Comparison of ENCODE assay signal across 14 cellular contexts in genomic region chr17:59807892-59808509, GRCh38.
DNase-seq lines count a peak whose midpoint lies in the region; ATAC-seq and TF ChIP-seq lines count a peak whose summit lies in the region.
"Had no signal": no experiment of that assay in that cellular context is flagged by ENCODE, and none has a peak within 500 bp of the region (broad histone marks: within the 10 kb centered on the region; RNA-seq: fewer than 3 reads in every experiment).

No MANE protein-coding gene starts in this region.

- no peak for ATAC-seq in WTC11

- no peak for TF ChIP-seq EP300 in transverse colon (IDR thresholded peaks at IDR 0.05; ENCODE audit: low read depth)

- H3K9me3 Mint-ChIP-seq in MCF 10A (ENCODE audit: unreplicated experiment) (no peaks in the 10 kb centered on the region), WTC11 (no peaks in the 10 kb centered on the region), mesothelial cell of epicardium (no peaks in the 10 kb centered on the region)
- H3K9me3 Mint-ChIP-seq: H9 had no signal

- CTCF ChIA-PET in MCF 10A (lab: Yijun Ruan, JAX) = interaction anchor here (0.6 to 0.9 kb wide), 3 partner anchors 22 to 183 kb away, joined by 3 to 4 read pairs (median 3); no protein-coding TSS in a partner anchor
- CTCF ChIA-PET in WTC11 (lab: Charles Lee) = interaction anchor here (0.6 to 1.2 kb wide), 2 partner anchors 8 to 29 kb away, joined by 4 read pairs; no protein-coding TSS in a partner anchor

- H3K4me3 ChIP-seq in breast epithelium = peak overlapping the region in 1 of 3 donors; percentile 20
- no peak overlapping the region for H3K4me3 ChIP-seq in transverse colon

- H3K4me1 Mint-ChIP-seq in MCF 10A (ENCODE audit: insufficient read depth, unreplicated experiment) (peaks cover 6% of the 10 kb centered on the region), WTC11 (no peaks in the 10 kb centered on the region), mesothelial cell of epicardium (peaks cover 24% of the 10 kb centered on the region)
- H3K4me1 Mint-ChIP-seq: H9 had no signal

- H3K36me3 Mint-ChIP-seq in MCF 10A (ENCODE audit: insufficient read depth, unreplicated experiment) (peaks cover 20% of the 10 kb centered on the region), WTC11 (peaks cover 12% of the 10 kb centered on the region), mesothelial cell of epicardium (peaks cover 10% of the 10 kb centered on the region)

- no peak overlapping the region for H3K4me3 Mint-ChIP-seq in MCF 10A (ENCODE audit: unreplicated experiment)
- H3K4me3 Mint-ChIP-seq in WTC11 = no peak overlapping the region
- no peak overlapping the region for H3K4me3 Mint-ChIP-seq in mesothelial cell of epicardium
- H3K4me3 Mint-ChIP-seq: H9 had no signal

- POLR2A ChIA-PET in MCF 10A (lab: Yijun Ruan, JAX) (interaction anchor here (1.0 to 6.1 kb wide), 4 partner anchors 21 to 30 kb away, joined by 3 to 49 read pairs (median 9); no protein-coding TSS in a partner anchor), WTC11 (lab: Charles Lee) (interaction anchor here (0.6 kb wide), 2 partner anchors 30 to 74 kb away, joined by 3 to 6 read pairs; no protein-coding TSS in a partner anchor)

- no peaks in the 10 kb centered on the region for H3K27me3 ChIP-seq in breast epithelium
- H3K27me3 ChIP-seq in transverse colon = no peaks in the 10 kb centered on the region

- no peaks in the 10 kb centered on the region for H3K4me1 ChIP-seq in breast epithelium
- peaks cover 0 to 19% (median 3%) of the 10 kb centered on the region in 4 donors for H3K4me1 ChIP-seq in transverse colon

- BruUV-seq in MCF 10A (replicated peaks; lab: Mats Ljungman, UMichigan) = no TSS peak

- WGBS in transverse colon (ENCODE audit: low coverage in 1 of 2), 2 donors = 80 to 86% methylated on average over 4 of the region's 4 CpGs

- no peaks in the 10 kb centered on the region for H3K27me3 Mint-ChIP-seq in MCF 10A (ENCODE audit: insufficient read depth, unreplicated experiment)
- H3K27me3 Mint-ChIP-seq in WTC11 (ENCODE audit: low read depth) = no peaks in the 10 kb centered on the region
- no peaks in the 10 kb centered on the region for H3K27me3 Mint-ChIP-seq in mesothelial cell of epicardium (ENCODE audit: low read depth)

- intact Hi-C loops in breast epithelium (cut with DNase I; ENCODE audit: low total_unique reads) = no loop called here
- intact Hi-C loops in MCF 10A (cut with micrococcal nuclease) = no loop called here
- intact Hi-C loops in transverse colon (cut with DNase I; ENCODE audit: low total_unique reads) = no loop called here

- in situ Hi-C loops in transverse colon (cut with MboI; ENCODE audit: low pct_ligation_motif_present in 1 of 4, low pct_unique_long_range_greater_than_20kb in 1 of 4, low sequenced_read_pairs in 3 of 4) = no loop called here

- no peak overlapping the region for H3K27ac Mint-ChIP-seq in MCF 10A (ENCODE audit: low read depth, unreplicated experiment)
- H3K27ac Mint-ChIP-seq in WTC11 = peak overlapping the region; percentile 41
- H3K27ac Mint-ChIP-seq in mesothelial cell of epicardium = peak overlapping the region; percentile 47

- H3K9me3 ChIP-seq in breast epithelium (no peaks in the 10 kb centered on the region), transverse colon (no peaks in the 10 kb centered on the region)

- DNase-seq in breast epithelium (ENCODE audit: low spot score in 2 of 2) = no peak
- no peak for DNase-seq in MCF 10A (ENCODE audit: unreplicated experiment)
- no peak for DNase-seq in WTC11 (ENCODE audit: low spot score)
- no peak for DNase-seq in mesothelial cell of epicardium (ENCODE audit: low spot score in 2 of 2, unreplicated experiment in 2 of 2)
- DNase-seq in transverse colon = no peak
- DNase-seq in foreskin melanocyte = no peak
- DNase-seq in DMS79 treated with DMSO at 0.1 percent for 48 hours (lab: John Stamatoyannopoulos, UW) = no peak
- DNase-seq in RPMI8226 = no peak
- DNase-seq: activated gamma-delta T cell treated with Interleukin-2 at 50 U/mL for 16 hours, glutamatergic neuron, H9, KBM-7, NCI-H1436, NCI-H446 had no signal

- H3K36me3 ChIP-seq in breast epithelium (no peaks in the 10 kb centered on the region), transverse colon (peaks cover 0 to 21% (median 7%) of the 10 kb centered on the region in 4 donors)

- no peak for TF ChIP-seq POLR2A in breast epithelium (IDR thresholded peaks at IDR 0.05)
- TF ChIP-seq POLR2A in transverse colon (IDR thresholded peaks at IDR 0.05) = no peak

- TF ChIP-seq CTCF in breast epithelium (IDR thresholded peaks at IDR 0.05) = no peak
- no peak for TF ChIP-seq CTCF in MCF 10A (IDR thresholded peaks at IDR 0.05; ENCODE audit: unreplicated experiment)
- no peak for TF ChIP-seq CTCF in WTC11 (IDR thresholded peaks at IDR 0.05)
- no peak for TF ChIP-seq CTCF in mesothelial cell of epicardium (IDR thresholded peaks at IDR 0.05; ENCODE audit: unreplicated experiment)
- no peak for TF ChIP-seq CTCF in transverse colon (IDR thresholded peaks at IDR 0.05)

- H3K27ac ChIP-seq in breast epithelium (peak overlapping the region; percentile 31 to 65), transverse colon (peak overlapping the region; percentile 38 to 53 (median 48))

TF ChIP-seq in WTC11, 78 proteins besides CTCF, POLR2A, EP300 and RAD21:
- TF ChIP-seq ATF3 (CRISPR knock-in tag; conservative IDR thresholded peaks at IDR 0.05) = no peak
- no peak for TF ChIP-seq ZSCAN18 (CRISPR knock-in tag; IDR thresholded peaks at IDR 0.05)
- TF ChIP-seq ZNF232 (CRISPR knock-in tag; IDR thresholded peaks at IDR 0.05) = no peak
- TF ChIP-seq HMGA2 (CRISPR knock-in tag; IDR thresholded peaks at IDR 0.05) = no peak
